17 cellular contexts compared by ENCODE assay signal in the genomic region with DNA sequence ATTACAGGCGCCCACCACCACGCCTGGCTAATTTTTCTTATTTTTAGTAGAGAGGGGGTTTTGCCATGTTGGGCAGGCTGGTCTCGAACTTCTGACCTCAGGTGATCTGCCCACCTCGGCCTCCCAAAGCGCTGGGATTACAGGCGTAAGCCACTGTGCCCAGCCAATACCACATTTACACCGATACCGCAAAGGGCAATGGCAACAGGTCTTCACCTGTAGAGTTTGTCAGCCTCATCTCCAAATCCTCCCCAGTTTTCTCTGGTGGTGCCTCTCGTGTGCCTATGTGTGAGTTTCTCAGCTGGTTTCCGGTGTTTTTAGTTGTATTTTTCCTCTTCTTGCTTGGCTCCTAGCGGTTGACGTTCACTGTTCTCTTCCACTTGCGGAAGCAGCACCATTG. TPM values are rescaled to one million over a fixed set of nuclear protein-coding genes. Genes with fewer than 3 reads are reported as not detected.
"Had no signal": no experiment of that assay in that cellular context is flagged by ENCODE, and none has a peak within 500 bp of the region (broad histone marks: within the 10 kb centered on the region; RNA-seq: fewer than 3 reads in every experiment).

No MANE protein-coding gene starts in this region.

RNA-seq across cellular contexts. Expression of a gene that starts 52.0 kb away (rescaled TPM):
- total RNA-seq: activated B cell treated with CpG ODN at 0.5 μM for 24 hours; activated CD4-positive, alpha-beta memory T cell treated with anti-CD3 and anti-CD28 coated beads for 36 hours; activated CD4-positive, alpha-beta T cell treated with anti-CD3 and anti-CD28 coated beads, Interleukin-2, amount 10 ng/mL, durations not matched to agents 24 days and 14 days; activated CD8-positive, alpha-beta memory T cell treated with anti-CD3 and anti-CD28 coated beads for 36 hours; activated CD8-positive, alpha-beta T cell treated with anti-CD3 and anti-CD28 coated beads for 36 hours; activated naive CD4-positive, alpha-beta T cell treated with anti-CD3 and anti-CD28 coated beads for 36 hours; activated naive CD4-positive, alpha-beta T cell treated with anti-CD3 and anti-CD28 coated beads, Interleukin-2, amount 50 U/mL, for 72 hours; activated naive CD8-positive, alpha-beta T cell treated with anti-CD3 and anti-CD28 coated beads for 36 hours; activated T-cell treated with anti-CD3 and anti-CD28 coated beads, Interleukin-2, amount 50 U/mL, for 4 hours; activated T-cell treated with anti-CD3 and anti-CD28 coated beads, Interleukin-2, amount 50 U/mL, for 72 hours; activated T-helper 1 cell treated with anti-CD3 and anti-CD28 coated beads, Interleukin-12 subunit alpha, Interleukin-12 subunit beta, Interleukin-2, Interleukin-4 antibody, amounts not matched to agents 30 ng/mL and 10 ng/mL and 1 ng/mL, durations not matched to agents 14 hours and 24 hours and 36 hours; activated T-helper 17 cell treated with anti-CD3 and anti-CD28 coated beads, Interleukin-2, amount 50 U/mL, for 72 hours; adrenal gland; aorta; astrocyte; body of pancreas; breast epithelium had no signal
- polyA plus RNA-seq: adrenal gland, aorta had no signal
